Comparison of ENCODE assay signal across 30 cellular contexts in genomic region chr10:70472799-70473452, GRCh38. TPM values are rescaled to one million over a fixed set of nuclear protein-coding genes. Genes with fewer than 3 reads are reported as not detected.
"Had no signal": no experiment of that assay in that cellular context is flagged by ENCODE, and none has a peak within 500 bp of the region (broad histone marks: within the 10 kb centered on the region; RNA-seq: fewer than 3 reads in every experiment).

No MANE protein-coding gene starts in this region.

- DNase-seq: activated CD4-positive, alpha-beta T cell treated with anti-CD3 and anti-CD28 coated beads, Interleukin-2, amount 10 ng/mL, durations not matched to agents 24 days and 14 days; activated CD4-positive, alpha-beta T cell treated with anti-CD3 and anti-CD28 coated beads, Interleukin-2, amount 50 U/mL, for 4 hours; activated CD8-positive, alpha-beta T cell treated with anti-CD3 and anti-CD28 coated beads for 36 hours; activated gamma-delta T cell treated with Interleukin-2 at 50 U/mL for 16 hours; activated naive CD4-positive, alpha-beta T cell treated with anti-CD3 and anti-CD28 coated beads for 36 hours; activated T-cell treated with anti-CD3 and anti-CD28 coated beads, Interleukin-2, amount 50 U/mL, for 24 hours; adrenal gland; body of pancreas; MM.1S; MV-4-11; NCI-H1092; NCI-H1417; NCI-H146; NCI-H187; NCI-H2029 treated with DMSO at 0.1 percent for 48 hours; NCI-H2171 treated with DMSO at 0.1 percent for 48 hours; NCI-H2227 treated with DMSO at 0.1 percent for 48 hours; NCI-H446; NCI-H510A treated with DMSO at 0.1 percent for 48 hours; NCI-H526 treated with DMSO at 0.1 percent for 48 hours; SHP77 treated with DMSO at 0.1 percent for 48 hours; SK-N-SH had no signal

- FAIRE-seq: astrocyte, TTC549 had no signal

- ATAC-seq: activated CD8-positive, alpha-beta T cell treated with anti-CD3 and anti-CD28 coated beads for 36 hours; activated naive CD4-positive, alpha-beta T cell treated with anti-CD3 and anti-CD28 coated beads, Interleukin-2, amount 50 U/mL, for 72 hours; body of pancreas; Panc1 had no signal

- H3K9ac ChIP-seq: SK-N-SH had no signal

- H3K27ac ChIP-seq: adrenal gland, body of pancreas, breast epithelium, SJSA1 had no signal

- H3K4me3 ChIP-seq: adrenal gland, body of pancreas, breast epithelium, SJSA1 had no signal

- H3K36me3 ChIP-seq: adrenal gland, breast epithelium, SJSA1 had no signal

- H3K27me3 ChIP-seq: adrenal gland, body of pancreas, breast epithelium had no signal

- H3K4me2 ChIP-seq: SK-N-SH had no signal

- H3K9me3 ChIP-seq: adrenal gland, body of pancreas, breast epithelium, SJSA1, SK-N-SH had no signal

RNA-seq across cellular contexts. Expression of gene PALD1, which starts 5.6 kb away (rescaled TPM):
- total RNA-seq: SJSA1 had no signal

RNA-seq across cellular contexts. Expression of gene NODAL, which starts 31.4 kb away (rescaled TPM):
- total RNA-seq: activated CD4-positive, alpha-beta T cell treated with anti-CD3 and anti-CD28 coated beads, Interleukin-2, amount 10 ng/mL, durations not matched to agents 24 days and 14 days; activated CD8-positive, alpha-beta memory T cell treated with anti-CD3 and anti-CD28 coated beads for 36 hours; activated CD8-positive, alpha-beta T cell treated with anti-CD3 and anti-CD28 coated beads for 36 hours; activated naive CD4-positive, alpha-beta T cell treated with anti-CD3 and anti-CD28 coated beads for 36 hours; activated naive CD4-positive, alpha-beta T cell treated with anti-CD3 and anti-CD28 coated beads, Interleukin-2, amount 50 U/mL, for 72 hours; adrenal gland; astrocyte; body of pancreas; breast epithelium; RPMI7951; SJSA1 had no signal
- polyA plus RNA-seq: adrenal gland, SK-N-SH had no signal
